Comparison of ENCODE assay signal across 22 cellular contexts in the genomic region with DNA sequence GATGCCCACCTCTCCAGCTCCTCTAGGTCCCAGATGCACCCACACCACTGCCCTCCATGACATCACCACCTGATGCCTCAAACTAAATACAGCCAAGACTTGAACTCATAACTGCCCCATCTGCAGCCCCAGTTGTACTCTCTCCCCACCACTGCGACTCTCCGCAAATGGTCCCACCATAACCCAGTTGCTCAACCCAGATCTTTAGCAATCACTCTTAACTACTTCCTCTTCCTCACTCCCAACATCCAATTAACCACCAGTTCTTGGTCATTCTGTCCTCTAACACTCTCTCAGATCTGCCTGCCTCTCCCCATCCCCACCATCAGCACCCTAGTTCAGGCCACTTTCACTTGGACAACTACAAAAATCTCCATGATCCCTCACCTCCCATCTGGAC. TPM values are rescaled to one million over a fixed set of nuclear protein-coding genes. Genes with fewer than 3 reads are reported as not detected.
"Had no signal": no experiment of that assay in that cellular context is flagged by ENCODE, and none has a peak within 500 bp of the region (broad histone marks: within the 10 kb centered on the region; RNA-seq: fewer than 3 reads in every experiment).

No MANE protein-coding gene starts in this region.

- FAIRE-seq: frontal cortex, keratinocyte, urothelium cell line had no signal

- H3K4me3 ChIP-seq: colonic mucosa, lung, spleen, thyroid gland had no signal

- H3K4me1 ChIP-seq: colonic mucosa had no signal

- H3K27me3 ChIP-seq: colonic mucosa, thyroid gland had no signal

- H3K36me3 ChIP-seq: brain microvascular endothelial cell, colonic mucosa, spleen, thyroid gland had no signal

- ATAC-seq: activated CD4-positive, CD25-positive, alpha-beta regulatory T cell treated with anti-CD3 and anti-CD28 coated beads, Interleukin-2, amount 50 U/mL, for 24 hours; activated naive CD8-positive, alpha-beta T cell treated with anti-CD3 and anti-CD28 coated beads, Interleukin-2, amount 50 U/mL, for 24 hours; activated T-cell treated with anti-CD3 and anti-CD28 coated beads, Interleukin-2, amount 50 U/mL, for 4 hours; natural killer cell; stimulated activated naive B cell treated with anti-CD40 and anti-IgM and Interleukin-4, amounts not matched to agents 10 μg/mL and 1 μg/mL and 100 μg/mL, for 72 hours had no signal

- H3K9me3 ChIP-seq: colonic mucosa, spleen, thyroid gland had no signal

- DNase-seq: activated CD4-positive, alpha-beta T cell treated with anti-CD3 and anti-CD28 coated beads, Interleukin-2, amount 50 U/mL, for 1 hour; activated CD8-positive, alpha-beta memory T cell treated with anti-CD3 and anti-CD28 coated beads, Interleukin-2, amount 50 U/mL, for 4 hours; activated effector memory CD4-positive, alpha-beta T cell treated with Interleukin-2 at 50 U/mL for 16 hours; activated naive CD4-positive, alpha-beta T cell treated with anti-CD3 and anti-CD28 coated beads, Interleukin-2, amount 10 ng/mL, durations not matched to agents 7 days and 5 days; activated naive CD8-positive, alpha-beta T cell treated with anti-CD3 and anti-CD28 coated beads, Interleukin-2, amount 50 U/mL, for 24 hours; activated T-cell treated with anti-CD3 and anti-CD28 coated beads, Interleukin-2, amount 50 U/mL, for 4 hours; brain microvascular endothelial cell; colonic mucosa; erythroblast; hypothalamus; natural killer cell; spleen; stimulated activated CD4-positive, alpha-beta T cell treated with anti-CD3 and anti-CD28 coated beads, Interleukin-4, amount 100 ng/mL, for 4 hours; stimulated activated naive B cell treated with anti-CD40 and anti-IgM and Interleukin-4, amounts not matched to agents 10 μg/mL and 1 μg/mL and 100 μg/mL, for 72 hours; T1000 had no signal

- H3K27ac ChIP-seq: brain microvascular endothelial cell, colonic mucosa, spleen had no signal

RNA-seq across cellular contexts. Expression of gene PLA2G2C, which starts 36.8 kb away (rescaled TPM):
- total RNA-seq: activated T-cell treated with anti-CD3 and anti-CD28 coated beads, Interleukin-2, amount 50 U/mL, for 4 hours; frontal cortex; natural killer cell; subcutaneous adipose tissue; thyroid gland had no signal
- polyA plus RNA-seq: keratinocyte, lung, spleen had no signal
